28 cellular contexts compared by ENCODE assay signal in the genomic region with DNA sequence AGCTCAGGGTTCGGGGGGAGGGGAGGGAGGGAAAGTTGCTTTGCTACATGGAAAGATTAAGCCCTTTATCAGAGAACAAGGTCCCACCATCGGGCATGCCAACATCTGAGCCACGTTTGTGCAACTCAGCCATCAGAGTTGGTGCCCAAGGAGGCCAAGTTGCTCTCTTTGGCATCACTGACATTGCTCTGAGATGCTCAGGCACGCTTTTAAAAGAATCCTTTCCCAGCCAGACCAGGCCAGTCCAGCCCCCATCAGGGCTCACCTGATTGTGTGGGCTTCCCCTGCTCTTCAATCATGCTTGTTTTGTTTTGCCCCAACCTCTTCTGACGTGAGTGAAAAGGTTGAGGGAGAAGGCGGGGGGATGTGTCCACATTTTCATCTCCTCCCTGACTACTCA.
"Had no signal": no experiment of that assay in that cellular context is flagged by ENCODE, and none has a peak within 500 bp of the region (broad histone marks: within the 10 kb centered on the region; RNA-seq: fewer than 3 reads in every experiment).

No MANE protein-coding gene starts in this region.

- H3K36me3 Mint-ChIP-seq: activated CD4-positive, alpha-beta memory T cell treated with anti-CD3 and anti-CD28 coated beads for 36 hours; activated naive CD4-positive, alpha-beta T cell treated with anti-CD3 and anti-CD28 coated beads, Interleukin-2, amount 50 U/mL, for 24 hours had no signal

- H3K27me3 ChIP-seq: breast epithelium, gastrocnemius medialis, stomach, tibial nerve had no signal

- H3K4me3 Mint-ChIP-seq: activated CD4-positive, alpha-beta memory T cell treated with anti-CD3 and anti-CD28 coated beads for 36 hours; activated CD4-positive, alpha-beta T cell treated with anti-CD3 and anti-CD28 coated beads, Interleukin-2, amount 10 ng/mL, durations not matched to agents 24 days and 14 days; activated naive CD4-positive, alpha-beta T cell treated with anti-CD3 and anti-CD28 coated beads, Interleukin-2, amount 50 U/mL, for 24 hours; activated naive CD8-positive, alpha-beta T cell treated with anti-CD3 and anti-CD28 coated beads, Interleukin-2, amount 50 U/mL, for 24 hours; activated T-cell treated with anti-CD3 and anti-CD28 coated beads, Interleukin-2, amount 50 U/mL, for 4 hours; activated T-helper 17 cell treated with anti-CD3 and anti-CD28 coated beads, Interleukin-2, amount 50 U/mL, for 72 hours; central memory CD8-positive, alpha-beta T cell; mesothelial cell of epicardium; naive thymus-derived CD4-positive, alpha-beta T cell; stimulated activated naive B cell treated with anti-CD40 and anti-IgM and Interleukin-4, amounts not matched to agents 10 μg/mL and 1 μg/mL and 100 μg/mL, for 72 hours; T-helper 1 cell treated with Interleukin-12 subunit alpha and Interleukin-12 subunit beta and Interleukin-4 antibody, amounts not matched to agents 30 μg/mL and 1 μg/mL, for 36 hours had no signal

- H3K9me3 Mint-ChIP-seq: activated CD4-positive, alpha-beta memory T cell treated with anti-CD3 and anti-CD28 coated beads for 36 hours; activated CD4-positive, alpha-beta T cell treated with anti-CD3 and anti-CD28 coated beads, Interleukin-2, amount 10 ng/mL, durations not matched to agents 24 days and 14 days; activated naive CD4-positive, alpha-beta T cell treated with anti-CD3 and anti-CD28 coated beads, Interleukin-2, amount 50 U/mL, for 24 hours; activated naive CD8-positive, alpha-beta T cell treated with anti-CD3 and anti-CD28 coated beads, Interleukin-2, amount 50 U/mL, for 24 hours; activated T-cell treated with anti-CD3 and anti-CD28 coated beads, Interleukin-2, amount 50 U/mL, for 4 hours; activated T-helper 17 cell treated with anti-CD3 and anti-CD28 coated beads, Interleukin-2, amount 50 U/mL, for 72 hours; central memory CD8-positive, alpha-beta T cell; stimulated activated naive B cell treated with anti-CD40 and anti-IgM and Interleukin-4, amounts not matched to agents 10 μg/mL and 1 μg/mL and 100 μg/mL, for 72 hours; T-helper 1 cell treated with Interleukin-12 subunit alpha and Interleukin-12 subunit beta and Interleukin-4 antibody, amounts not matched to agents 30 μg/mL and 1 μg/mL, for 36 hours had no signal

- H3K36me3 ChIP-seq: breast epithelium, gastrocnemius medialis, stomach, WERI-Rb-1 had no signal

- DNase-seq: activated CD4-positive, alpha-beta memory T cell treated with anti-CD3 and anti-CD28 coated beads for 36 hours; activated CD4-positive, alpha-beta T cell treated with anti-CD3 and anti-CD28 coated beads, Interleukin-2, amount 10 ng/mL, durations not matched to agents 24 days and 14 days; activated gamma-delta T cell treated with Interleukin-2 at 50 U/mL for 16 hours; activated naive CD8-positive, alpha-beta T cell treated with anti-CD3 and anti-CD28 coated beads, Interleukin-2, amount 50 U/mL, for 24 hours; activated T-cell treated with anti-CD3 and anti-CD28 coated beads, Interleukin-2, amount 50 U/mL, for 4 hours; amygdala; dermis blood vessel endothelial cell; effector memory CD4-positive, alpha-beta T cell; gastrocnemius medialis; glutamatergic neuron; mammary epithelial cell; right cardiac atrium; stimulated activated CD4-positive, alpha-beta T cell treated with anti-CD3 and anti-CD28 coated beads, Interleukin-15, amount 100 ng/mL, for 24 hours; stimulated activated CD4-positive, alpha-beta T cell treated with anti-CD3 and anti-CD28 coated beads, Interleukin-2, amount 100 ng/mL, for 24 hours; stimulated activated naive B cell treated with anti-CD40 and anti-IgM and Interleukin-4, amounts not matched to agents 10 μg/mL and 1 μg/mL and 100 μg/mL, for 72 hours; stomach; SW 1271; T1000; WERI-Rb-1 had no signal

- H3K27ac Mint-ChIP-seq: activated CD4-positive, alpha-beta memory T cell treated with anti-CD3 and anti-CD28 coated beads for 36 hours; activated CD4-positive, alpha-beta T cell treated with anti-CD3 and anti-CD28 coated beads, Interleukin-2, amount 10 ng/mL, durations not matched to agents 24 days and 14 days; activated naive CD4-positive, alpha-beta T cell treated with anti-CD3 and anti-CD28 coated beads, Interleukin-2, amount 50 U/mL, for 24 hours; activated naive CD8-positive, alpha-beta T cell treated with anti-CD3 and anti-CD28 coated beads, Interleukin-2, amount 50 U/mL, for 24 hours; activated T-helper 17 cell treated with anti-CD3 and anti-CD28 coated beads, Interleukin-2, amount 50 U/mL, for 72 hours; mesothelial cell of epicardium; naive thymus-derived CD4-positive, alpha-beta T cell; stimulated activated naive B cell treated with anti-CD40 and anti-IgM and Interleukin-4, amounts not matched to agents 10 μg/mL and 1 μg/mL and 100 μg/mL, for 72 hours; T-helper 1 cell treated with Interleukin-12 subunit alpha and Interleukin-12 subunit beta and Interleukin-4 antibody, amounts not matched to agents 30 μg/mL and 1 μg/mL, for 36 hours had no signal

- H3K4me3 ChIP-seq: breast epithelium, gastrocnemius medialis, stomach, tibial nerve had no signal

- ATAC-seq: activated CD4-positive, CD25-positive, alpha-beta regulatory T cell treated with anti-CD3 and anti-CD28 coated beads, Interleukin-2, amount 50 U/mL, for 24 hours; activated naive CD8-positive, alpha-beta T cell treated with anti-CD3 and anti-CD28 coated beads, Interleukin-2, amount 50 U/mL, for 24 hours; activated T-cell treated with anti-CD3 and anti-CD28 coated beads, Interleukin-2, amount 50 U/mL, for 4 hours; activated T-helper 17 cell treated with anti-CD3 and anti-CD28 coated beads, Interleukin-2, amount 50 U/mL, for 72 hours; gastrocnemius medialis; naive thymus-derived CD4-positive, alpha-beta T cell; right cardiac atrium; stimulated activated naive B cell treated with anti-CD40 and anti-IgM and Interleukin-4, amounts not matched to agents 10 μg/mL and 1 μg/mL and 100 μg/mL, for 72 hours had no signal

- H3K4me1 Mint-ChIP-seq: activated CD4-positive, alpha-beta T cell treated with anti-CD3 and anti-CD28 coated beads, Interleukin-2, amount 10 ng/mL, durations not matched to agents 24 days and 14 days; activated naive CD4-positive, alpha-beta T cell treated with anti-CD3 and anti-CD28 coated beads, Interleukin-2, amount 50 U/mL, for 24 hours; activated naive CD8-positive, alpha-beta T cell treated with anti-CD3 and anti-CD28 coated beads, Interleukin-2, amount 50 U/mL, for 24 hours; activated T-helper 17 cell treated with anti-CD3 and anti-CD28 coated beads, Interleukin-2, amount 50 U/mL, for 72 hours; central memory CD8-positive, alpha-beta T cell; mesothelial cell of epicardium had no signal

- H3K27me3 Mint-ChIP-seq: activated CD4-positive, alpha-beta memory T cell treated with anti-CD3 and anti-CD28 coated beads for 36 hours; activated naive CD8-positive, alpha-beta T cell treated with anti-CD3 and anti-CD28 coated beads, Interleukin-2, amount 50 U/mL, for 24 hours; central memory CD8-positive, alpha-beta T cell had no signal

- H3K9me3 ChIP-seq: breast epithelium, gastrocnemius medialis, stomach had no signal

- H3K27ac ChIP-seq: breast epithelium, gastrocnemius medialis, stomach, tibial nerve, WERI-Rb-1 had no signal

- H3K4me1 ChIP-seq: breast epithelium, gastrocnemius medialis, tibial nerve had no signal
